In the genomic region with DNA sequence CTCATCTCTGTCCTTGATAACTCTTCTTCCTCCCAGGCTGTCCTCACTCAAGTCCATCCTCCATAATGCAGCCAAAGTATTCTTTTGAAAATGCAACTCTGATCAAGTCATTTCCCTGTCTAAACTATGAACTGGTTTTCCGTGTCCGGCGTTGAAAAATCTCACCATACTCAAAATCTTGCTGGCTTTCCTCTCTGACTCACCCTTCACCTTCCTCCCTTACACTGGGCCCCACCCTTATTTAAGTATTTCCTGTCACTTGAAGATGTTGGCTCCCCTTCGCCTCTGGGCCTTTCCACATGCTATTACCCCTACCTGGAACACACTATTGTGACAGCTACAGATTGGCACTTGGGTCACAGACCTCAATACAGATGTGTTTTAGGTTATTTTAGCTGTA, we compare ENCODE assay signal across 31 cellular contexts.
A peak's percentile ranks its signal among the peaks of the same experiment; 100 is the strongest.
DNase-seq lines count a peak whose midpoint lies in the region; FAIRE-seq and TF ChIP-seq lines count a peak whose summit lies in the region.
"Had no signal": no experiment of that assay in that cellular context is flagged by ENCODE, and none has a peak within 500 bp of the region (broad histone marks: within the 10 kb centered on the region; RNA-seq: fewer than 3 reads in every experiment).

No MANE protein-coding gene starts in this region.

- H3K9me3 Mint-ChIP-seq in MCF 10A (ENCODE audit: unreplicated experiment) (no peaks in the 10 kb centered on the region), astrocyte (ENCODE audit: unreplicated experiment) (peaks cover 4% of the 10 kb centered on the region)
- H3K9me3 Mint-ChIP-seq in activated CD4-positive, alpha-beta memory T cell treated with anti-CD3 and anti-CD28 coated beads, Interleukin-2, amount 10 ng/mL, durations not matched to agents 7 days and 5 days = peaks cover 7% of the 10 kb centered on the region
- H3K9me3 Mint-ChIP-seq: CD4-positive, alpha-beta T cell had no signal

- peaks cover 39% of the 10 kb centered on the region for H3K4me1 Mint-ChIP-seq in MCF 10A (ENCODE audit: insufficient read depth, unreplicated experiment)
- H3K4me1 Mint-ChIP-seq in astrocyte (ENCODE audit: low read depth, unreplicated experiment) = peaks cover 35% of the 10 kb centered on the region
- H3K4me1 Mint-ChIP-seq in activated CD4-positive, alpha-beta memory T cell treated with anti-CD3 and anti-CD28 coated beads, Interleukin-2, amount 10 ng/mL, durations not matched to agents 7 days and 5 days = no peaks in the 10 kb centered on the region
- H3K4me1 Mint-ChIP-seq: activated naive CD4-positive, alpha-beta T cell treated with anti-CD3 and anti-CD28 coated beads, Interleukin-2, amount 10 ng/mL, durations not matched to agents 7 days and 5 days had no signal

- no peaks in the 10 kb centered on the region for H3K9me3 ChIP-seq in breast epithelium
- no peaks in the 10 kb centered on the region for H3K9me3 ChIP-seq in astrocyte (ENCODE audit: insufficient read depth, low read depth, low read length)
- no peaks in the 10 kb centered on the region for H3K9me3 ChIP-seq in keratinocyte (ENCODE audit: control insufficient read depth, low read depth, low read length)
- H3K9me3 ChIP-seq: esophagus muscularis mucosa, neutrophil, prostate gland, vagina had no signal

- POLR2A ChIA-PET in MCF 10A (lab: Yijun Ruan, JAX) = interaction anchor here (0.5 kb wide), 1 partner anchor 15 kb away, joined by 3 read pairs; no protein-coding TSS in a partner anchor
- POLR2A ChIA-PET in activated CD4-positive, alpha-beta memory T cell treated with anti-CD3 and anti-CD28 coated beads, Interleukin-2, amount 10 ng/mL, durations not matched to agents 7 days and 5 days (lab: Charles Lee) = no interaction called here

- FAIRE-seq in astrocyte (lab: Jason Lieb, UNC) = no peak
- FAIRE-seq in keratinocyte (lab: Jason Lieb, UNC) = peak; percentile 93
- FAIRE-seq: colon, H54, K562 had no signal

- intact Hi-C loops in MCF 10A (cut with micrococcal nuclease) = no loop called here
- intact Hi-C loops in breast epithelium (cut with DNase I; ENCODE audit: low total_unique reads) = no loop called here

- TF ChIP-seq CTCF in MCF 10A (IDR thresholded peaks at IDR 0.05; ENCODE audit: unreplicated experiment) = no peak
- no peak for TF ChIP-seq CTCF in breast epithelium (IDR thresholded peaks at IDR 0.05)
- TF ChIP-seq CTCF in astrocyte (IDR thresholded peaks at IDR 0.05; ENCODE audit: insufficient read depth, low read depth, low read length) = no peak
- TF ChIP-seq CTCF in keratinocyte (optimal IDR thresholded peaks at IDR 0.05 in 1 of 3, IDR thresholded peaks at IDR 0.05 in 1 of 3, conservative IDR thresholded peaks at IDR 0.05 in 1 of 3; ENCODE audit: extremely low read depth in 1 of 3, insufficient read depth in 2 of 3, low read length in 3 of 3) = no peak

- dilution Hi-C loops in keratinocyte (cut with MboI; ENCODE audit: extremely low pct_ligation_motif_present, low sequenced_read_pairs) = no loop called here

- no peaks in the 10 kb centered on the region for H3K9me1 ChIP-seq in keratinocyte (ENCODE audit: control insufficient read depth, extremely low read depth, insufficient read depth, low read length)

- H2AFZ ChIP-seq in astrocyte (ENCODE audit: low read depth, low read length) = no peak overlapping the region
- H2AFZ ChIP-seq in keratinocyte (ENCODE audit: control insufficient read depth, low read length) = peak overlapping the region; percentile 75

- no peaks in the 10 kb centered on the region for H4K20me1 ChIP-seq in astrocyte (ENCODE audit: insufficient read depth, low read length)
- no peaks in the 10 kb centered on the region for H4K20me1 ChIP-seq in keratinocyte (ENCODE audit: control insufficient read depth, extremely low read depth, insufficient read depth, low read length)

- no TSS peak for BruUV-seq in MCF 10A (replicated peaks; lab: Mats Ljungman, UMichigan)

- no peak overlapping the region for H3K27ac ChIP-seq in breast epithelium
- peak overlapping the region; percentile 18 for H3K27ac ChIP-seq in astrocyte (ENCODE audit: low read depth, low read length)
- peak overlapping the region; percentile 93 for H3K27ac ChIP-seq in keratinocyte (ENCODE audit: control insufficient read depth, insufficient read depth, low read length)
- H3K27ac ChIP-seq: 22Rv1, esophagus muscularis mucosa, neutrophil, prostate gland, vagina had no signal

- H3K36me3 ChIP-seq in breast epithelium (no peaks in the 10 kb centered on the region), astrocyte (ENCODE audit: insufficient read depth, low read length) (no peaks in the 10 kb centered on the region), keratinocyte (ENCODE audit: control insufficient read depth in 2 of 2, extremely low read depth in 1 of 2, insufficient read depth in 2 of 2, low read length in 2 of 2) (no peaks in the 10 kb centered on the region)
- H3K36me3 ChIP-seq: esophagus muscularis mucosa, neutrophil, prostate gland, vagina had no signal

- H3K9ac ChIP-seq in astrocyte (ENCODE audit: low read length) = no peak overlapping the region
- H3K9ac ChIP-seq in keratinocyte (ENCODE audit: control insufficient read depth, extremely low read depth, insufficient read depth, low read length) = peak overlapping the region; percentile 30

- H3K4me3 Mint-ChIP-seq in MCF 10A (ENCODE audit: unreplicated experiment) (no peak overlapping the region), astrocyte (ENCODE audit: unreplicated experiment) (no peak overlapping the region)
- no peak overlapping the region for H3K4me3 Mint-ChIP-seq in activated CD4-positive, alpha-beta memory T cell treated with anti-CD3 and anti-CD28 coated beads, Interleukin-2, amount 10 ng/mL, durations not matched to agents 7 days and 5 days
- H3K4me3 Mint-ChIP-seq: activated naive CD4-positive, alpha-beta T cell treated with anti-CD3 and anti-CD28 coated beads, Interleukin-2, amount 10 ng/mL, durations not matched to agents 7 days and 5 days; CD4-positive, alpha-beta T cell; naive B cell had no signal

- H3K27ac Mint-ChIP-seq in MCF 10A (ENCODE audit: low read depth, unreplicated experiment) (peak overlapping the region; percentile 39), astrocyte (ENCODE audit: unreplicated experiment) (no peak overlapping the region)
- H3K27ac Mint-ChIP-seq in activated CD4-positive, alpha-beta memory T cell treated with anti-CD3 and anti-CD28 coated beads, Interleukin-2, amount 10 ng/mL, durations not matched to agents 7 days and 5 days = no peak overlapping the region
- H3K27ac Mint-ChIP-seq: activated naive CD4-positive, alpha-beta T cell treated with anti-CD3 and anti-CD28 coated beads, Interleukin-2, amount 10 ng/mL, durations not matched to agents 7 days and 5 days; CD4-positive, alpha-beta T cell; naive B cell had no signal

- H3K27me3 Mint-ChIP-seq in MCF 10A (ENCODE audit: insufficient read depth, unreplicated experiment) = no peaks in the 10 kb centered on the region
- H3K27me3 Mint-ChIP-seq in astrocyte (ENCODE audit: low read depth, unreplicated experiment) = peaks cover 2% of the 10 kb centered on the region
- H3K27me3 Mint-ChIP-seq in activated CD4-positive, alpha-beta memory T cell treated with anti-CD3 and anti-CD28 coated beads, Interleukin-2, amount 10 ng/mL, durations not matched to agents 7 days and 5 days = no peaks in the 10 kb centered on the region
- H3K27me3 Mint-ChIP-seq: activated naive CD4-positive, alpha-beta T cell treated with anti-CD3 and anti-CD28 coated beads, Interleukin-2, amount 10 ng/mL, durations not matched to agents 7 days and 5 days; CD4-positive, alpha-beta T cell; naive B cell had no signal

- CTCF ChIA-PET in MCF 10A (lab: Yijun Ruan, JAX) = no interaction called here
- CTCF ChIA-PET in activated CD4-positive, alpha-beta memory T cell treated with anti-CD3 and anti-CD28 coated beads, Interleukin-2, amount 10 ng/mL, durations not matched to agents 7 days and 5 days (lab: Charles Lee) = no interaction called here

- H3K27me3 ChIP-seq in breast epithelium = no peaks in the 10 kb centered on the region
- H3K27me3 ChIP-seq in astrocyte (ENCODE audit: insufficient read depth, low read length) = no peaks in the 10 kb centered on the region
- H3K27me3 ChIP-seq in keratinocyte (ENCODE audit: control insufficient read depth, extremely low read depth, insufficient read depth, low read length) = no peaks in the 10 kb centered on the region
- H3K27me3 ChIP-seq: esophagus muscularis mucosa, neutrophil, vagina had no signal

- H3K4me1 ChIP-seq in breast epithelium (no peaks in the 10 kb centered on the region), astrocyte (ENCODE audit: insufficient read depth, low read length) (peaks cover 26% of the 10 kb centered on the region), keratinocyte (ENCODE audit: control insufficient read depth, extremely low read depth, insufficient read depth, low read length) (peaks cover 50% of the 10 kb centered on the region)
- H3K4me1 ChIP-seq: esophagus muscularis mucosa, prostate gland, vagina had no signal

- H3K36me3 Mint-ChIP-seq in MCF 10A (ENCODE audit: insufficient read depth, unreplicated experiment) (no peaks in the 10 kb centered on the region), astrocyte (ENCODE audit: low read depth, unreplicated experiment) (no peaks in the 10 kb centered on the region)
- no peaks in the 10 kb centered on the region for H3K36me3 Mint-ChIP-seq in activated CD4-positive, alpha-beta memory T cell treated with anti-CD3 and anti-CD28 coated beads, Interleukin-2, amount 10 ng/mL, durations not matched to agents 7 days and 5 days (ENCODE audit: low read depth)
- H3K36me3 Mint-ChIP-seq: activated naive CD4-positive, alpha-beta T cell treated with anti-CD3 and anti-CD28 coated beads, Interleukin-2, amount 10 ng/mL, durations not matched to agents 7 days and 5 days; naive B cell had no signal

- no peak for TF ChIP-seq POLR2A in breast epithelium (IDR thresholded peaks at IDR 0.05)

- H3K4me3 ChIP-seq in breast epithelium (no peak overlapping the region), astrocyte (ENCODE audit: insufficient read depth, low read depth, low read length) (no peak overlapping the region), keratinocyte (ENCODE audit: control insufficient read depth in 2 of 3, extremely low read depth in 1 of 3, insufficient read depth in 2 of 3, low read depth in 1 of 3, low read length in 3 of 3) (no peak overlapping the region)
- H3K4me3 ChIP-seq: esophagus muscularis mucosa, K562, prostate gland, vagina had no signal

- H3K79me2 ChIP-seq in astrocyte (ENCODE audit: insufficient read depth, low read length) (no peaks in the 10 kb centered on the region), keratinocyte (ENCODE audit: control insufficient read depth, insufficient read depth, low read length) (no peaks in the 10 kb centered on the region)

- DNase-seq in MCF 10A (ENCODE audit: unreplicated experiment) (peak; percentile 78), breast epithelium (ENCODE audit: low spot score in 2 of 2) (no peak), astrocyte (ENCODE audit: low read depth) (no peak), keratinocyte (ENCODE audit: low read depth, low spot score) (no peak), AG08396 (ENCODE audit: low spot score) (no peak), GM19240 (ENCODE audit: insufficient read length, low spot score) (no peak)
- DNase-seq in activated CD4-positive, alpha-beta memory T cell treated with anti-CD3 and anti-CD28 coated beads, Interleukin-2, amount 10 ng/mL, durations not matched to agents 7 days and 5 days = no peak
- no peak for DNase-seq in stimulated activated CD4-positive, alpha-beta T cell treated with anti-CD3 and anti-CD28 coated beads, Interleukin-15, amount 100 ng/mL, for 24 hours
- DNase-seq: activated CD4-positive, alpha-beta T cell treated with anti-CD3 and anti-CD28 coated beads, Interleukin-2, amount 50 U/mL, for 4 hours; activated CD4-positive, CD25-positive, alpha-beta regulatory T cell; activated CD8-positive, alpha-beta memory T cell treated with anti-CD3 and anti-CD28 coated beads, Interleukin-2, amount 50 U/mL, for 4 hours; activated naive CD4-positive, alpha-beta T cell treated with anti-CD3 and anti-CD28 coated beads, Interleukin-2, amount 10 ng/mL, durations not matched to agents 7 days and 5 days; AML-193; amniotic stem cell; CD4-positive, alpha-beta T cell; DMS 273 treated with DMSO at 0.1 percent for 48 hours; effector memory CD4-positive, alpha-beta T cell; foreskin melanocyte; naive B cell; NCI-H1417 treated with DMSO at 0.1 percent for 48 hours; Right ventricle myocardium superior; stimulated activated naive CD4-positive, alpha-beta T cell; T-helper 1 cell had no signal

- H3K4me2 ChIP-seq in astrocyte (ENCODE audit: low read length) = no peak overlapping the region
- peak overlapping the region; percentile 39 for H3K4me2 ChIP-seq in keratinocyte (ENCODE audit: control insufficient read depth, extremely low read depth, insufficient read depth, low read depth, low read length)

Comparison
In these comparisons a context has a peak if more than half of its experiments do, and no peak if none do; other contexts are left out.
1. H3K27ac ChIP-seq: peak in astrocyte (single experiment) and keratinocyte (single experiment); none in breast epithelium (0 of 2).